Comparison of ENCODE assay signal across 9 cellular contexts in genomic region chr2:190637331-190637734, GRCh38. TPM values are rescaled to one million over a fixed set of nuclear protein-coding genes. Genes with fewer than 3 reads are reported as not detected.
A peak's percentile ranks its signal among the peaks of the same experiment; 100 is the strongest.
DNase-seq lines count a peak whose midpoint lies in the region; ATAC-seq, FAIRE-seq and TF ChIP-seq lines count a peak whose summit lies in the region.
"Had no signal": no experiment of that assay in that cellular context is flagged by ENCODE, and none has a peak within 500 bp of the region (broad histone marks: within the 10 kb centered on the region; RNA-seq: fewer than 3 reads in every experiment).

No MANE protein-coding gene starts in this region.

- no peak for FAIRE-seq in HepG2 (lab: Jason Lieb, UNC)

- no peaks in the 10 kb centered on the region for H3K36me3 Mint-ChIP-seq in dendritic cell treated with granulocyte-macrophage colony-stimulating factor and Interleukin-4, amounts not matched to agents 40 ng/mL and 50 ng/mL, for 4 days (ENCODE audit: low read depth)
- H3K36me3 Mint-ChIP-seq: CD4-positive, alpha-beta memory T cell had no signal

- 25% methylated on average over 1 of the region's 1 CpG for WGBS in HepG2 (ENCODE audit: low lambda C conversion rate)
- 54% methylated on average over 1 of the region's 1 CpG for WGBS in right lobe of liver (ENCODE audit: insufficient coverage, low coverage, low lambda C conversion rate, missing lambda C conversion rate)

- H3K27me3 ChIP-seq in HepG2 (ENCODE audit: control insufficient read depth in 1 of 2, insufficient read depth in 2 of 2, low read length in 2 of 2) (no peaks in the 10 kb centered on the region), right lobe of liver (no peaks in the 10 kb centered on the region)

- intact Hi-C loops in HepG2 (cut with micrococcal nuclease; ENCODE audit: unreplicated experiment) (no loop called here), right lobe of liver (cut with DNase I) (no loop called here)
- intact Hi-C loops in dendritic cell treated with granulocyte-macrophage colony-stimulating factor and Interleukin-4, amounts not matched to agents 40 ng/mL and 50 ng/mL, for 4 days (cut with micrococcal nuclease) = no loop called here

- TF ChIP-seq EP300 in HepG2 (IDR thresholded peaks at IDR 0.05; ENCODE audit: low read depth in 2 of 2, low read length in 2 of 2) = no peak
- TF ChIP-seq EP300 in HepG2 (CRISPR knock-in tag; IDR thresholded peaks at IDR 0.05; ENCODE audit: borderline replicate concordance) = no peak

- H3K4me3 ChIP-seq in HepG2 (replicated peaks in 1 of 3; ENCODE audit: insufficient read depth in 1 of 3, low read depth in 2 of 3, low read length in 3 of 3) (no peak overlapping the region), right lobe of liver (no peak overlapping the region)

- no peaks in the 10 kb centered on the region for H3K79me2 ChIP-seq in HepG2 (ENCODE audit: insufficient read depth, low read length)

- H3K27ac ChIP-seq in HepG2 (ENCODE audit: extremely low read length, insufficient read depth, low read length) (no peak overlapping the region), right lobe of liver (no peak overlapping the region)

- H3K27me3 Mint-ChIP-seq in dendritic cell treated with granulocyte-macrophage colony-stimulating factor and Interleukin-4, amounts not matched to agents 40 ng/mL and 50 ng/mL, for 4 days = no peaks in the 10 kb centered on the region
- H3K27me3 Mint-ChIP-seq: CD4-positive, alpha-beta memory T cell had no signal

- TF ChIP-seq CTCF in HepG2 (CRISPR knock-in tag; IDR thresholded peaks at IDR 0.05) (no peak), right lobe of liver (IDR thresholded peaks at IDR 0.05) (no peak)

- POLR2A ChIA-PET in HepG2 (lab: Yijun Ruan, JAX) = no interaction called here

- peaks cover 27% of the 10 kb centered on the region for H3K4me1 Mint-ChIP-seq in dendritic cell treated with granulocyte-macrophage colony-stimulating factor and Interleukin-4, amounts not matched to agents 40 ng/mL and 50 ng/mL, for 4 days (ENCODE audit: low read depth)

- no peak for DNase-seq in HepG2 (ENCODE audit: low spot score)
- DNase-seq in right lobe of liver = no peak
- DNase-seq in myocyte (ENCODE audit: low read depth) = peak; percentile 6
- DNase-seq in cerebellar nuclear complex (lab: John Stamatoyannopoulos, UW) = no peak
- DNase-seq in HT-29 (ENCODE audit: low spot score) = no peak
- DNase-seq in DMS153 (lab: John Stamatoyannopoulos, UW) = no peak
- DNase-seq: CD4-positive, alpha-beta memory T cell had no signal

- TF ChIP-seq POLR2A in HepG2 (IDR thresholded peaks at IDR 0.05; ENCODE audit: insufficient read depth in 1 of 2, low read depth in 2 of 2, low read length in 2 of 2) (no peak), right lobe of liver (IDR thresholded peaks at IDR 0.05) (no peak)

- peak overlapping the region; percentile 3 for H3K27ac Mint-ChIP-seq in dendritic cell treated with granulocyte-macrophage colony-stimulating factor and Interleukin-4, amounts not matched to agents 40 ng/mL and 50 ng/mL, for 4 days

- H3K4me2 ChIP-seq in HepG2 (ENCODE audit: low read depth, low read length) = no peak overlapping the region

- peak; percentile 40 for ATAC-seq in HepG2
- no peak for ATAC-seq in right lobe of liver
- no peak for ATAC-seq in GM21381 (IDR thresholded peaks at IDR 0.05; ENCODE audit: unreplicated experiment)

- in situ Hi-C loops in HepG2 (cut with HindIII; ENCODE audit: extremely low pct_ligation_motif_present, low pct_unique_long_range_greater_than_20kb) = no loop called here

- H2AFZ ChIP-seq in HepG2 (ENCODE audit: low read length) = no peak overlapping the region

- H4K20me1 ChIP-seq in HepG2 (ENCODE audit: insufficient read depth, low read length) = no peaks in the 10 kb centered on the region

- H3K9ac ChIP-seq in HepG2 (ENCODE audit: insufficient read depth, low read depth, low read length) = no peak overlapping the region

- no peaks in the 10 kb centered on the region for H3K9me3 Mint-ChIP-seq in dendritic cell treated with granulocyte-macrophage colony-stimulating factor and Interleukin-4, amounts not matched to agents 40 ng/mL and 50 ng/mL, for 4 days
- H3K9me3 Mint-ChIP-seq: CD4-positive, alpha-beta memory T cell had no signal

- H3K36me3 ChIP-seq in HepG2 (replicated peaks in 1 of 2; ENCODE audit: control insufficient read depth in 1 of 2, insufficient read depth in 2 of 2, low read length in 2 of 2) (no peaks in the 10 kb centered on the region), right lobe of liver (no peaks in the 10 kb centered on the region)

- H3K9me3 ChIP-seq in HepG2 (ENCODE audit: low read length) (no peaks in the 10 kb centered on the region), right lobe of liver (no peaks in the 10 kb centered on the region)

- H3K4me3 Mint-ChIP-seq in dendritic cell treated with granulocyte-macrophage colony-stimulating factor and Interleukin-4, amounts not matched to agents 40 ng/mL and 50 ng/mL, for 4 days = no peak overlapping the region
- H3K4me3 Mint-ChIP-seq: CD4-positive, alpha-beta memory T cell had no signal

- CTCF ChIA-PET in HepG2 (lab: Yijun Ruan, JAX; ENCODE audit: low intra/inter-chr PET ratio, low total read pairs) = no interaction called here

- H3K4me1 ChIP-seq in HepG2 (ENCODE audit: insufficient read depth, low read length) (peaks cover 18% of the 10 kb centered on the region), right lobe of liver (peaks cover 0 to 3% (median 0%) of the 10 kb centered on the region in 4 donors)

- no peak for TF ChIP-seq RAD21 in HepG2 (CRISPR knock-in tag; IDR thresholded peaks at IDR 0.05)

- BruUV-seq in HepG2 (replicated peaks; lab: Mats Ljungman, UMichigan) = no TSS peak

TF ChIP-seq in HepG2, 621 proteins besides CTCF, POLR2A, EP300 and RAD21 (continues in another document):
- no peak for TF ChIP-seq NFKBIZ (CRISPR knock-in tag; IDR thresholded peaks at IDR 0.05)
- TF ChIP-seq ZNF234 (CRISPR knock-in tag; conservative IDR thresholded peaks at IDR 0.05) = no peak
- TF ChIP-seq PHF8 (CRISPR knock-in tag; IDR thresholded peaks at IDR 0.05) = no peak
- no peak for TF ChIP-seq PRPF4 (IDR thresholded peaks at IDR 0.05; ENCODE audit: low read depth, low read length, poor library complexity, severe bottlenecking)
- TF ChIP-seq, protein P1, sequence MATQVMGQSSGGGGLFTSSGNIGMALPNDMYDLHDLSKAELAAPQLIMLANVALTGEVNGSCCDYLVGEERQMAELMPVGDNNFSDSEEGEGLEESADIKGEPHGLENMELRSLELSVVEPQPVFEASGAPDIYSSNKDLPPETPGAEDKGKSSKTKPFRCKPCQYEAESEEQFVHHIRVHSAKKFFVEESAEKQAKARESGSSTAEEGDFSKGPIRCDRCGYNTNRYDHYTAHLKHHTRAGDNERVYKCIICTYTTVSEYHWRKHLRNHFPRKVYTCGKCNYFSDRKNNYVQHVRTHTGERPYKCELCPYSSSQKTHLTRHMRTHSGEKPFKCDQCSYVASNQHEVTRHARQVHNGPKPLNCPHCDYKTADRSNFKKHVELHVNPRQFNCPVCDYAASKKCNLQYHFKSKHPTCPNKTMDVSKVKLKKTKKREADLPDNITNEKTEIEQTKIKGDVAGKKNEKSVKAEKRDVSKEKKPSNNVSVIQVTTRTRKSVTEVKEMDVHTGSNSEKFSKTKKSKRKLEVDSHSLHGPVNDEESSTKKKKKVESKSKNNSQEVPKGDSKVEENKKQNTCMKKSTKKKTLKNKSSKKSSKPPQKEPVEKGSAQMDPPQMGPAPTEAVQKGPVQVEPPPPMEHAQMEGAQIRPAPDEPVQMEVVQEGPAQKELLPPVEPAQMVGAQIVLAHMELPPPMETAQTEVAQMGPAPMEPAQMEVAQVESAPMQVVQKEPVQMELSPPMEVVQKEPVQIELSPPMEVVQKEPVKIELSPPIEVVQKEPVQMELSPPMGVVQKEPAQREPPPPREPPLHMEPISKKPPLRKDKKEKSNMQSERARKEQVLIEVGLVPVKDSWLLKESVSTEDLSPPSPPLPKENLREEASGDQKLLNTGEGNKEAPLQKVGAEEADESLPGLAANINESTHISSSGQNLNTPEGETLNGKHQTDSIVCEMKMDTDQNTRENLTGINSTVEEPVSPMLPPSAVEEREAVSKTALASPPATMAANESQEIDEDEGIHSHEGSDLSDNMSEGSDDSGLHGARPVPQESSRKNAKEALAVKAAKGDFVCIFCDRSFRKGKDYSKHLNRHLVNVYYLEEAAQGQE (IDR thresholded peaks at IDR 0.05; ENCODE audit: borderline replicate concordance in 1 of 2, low read depth in 1 of 2, low read length in 2 of 2) = no peak
- TF ChIP-seq MATR3 (CRISPR knock-in tag; IDR thresholded peaks at IDR 0.05) = no peak

RNA-seq across cellular contexts. Expression of gene NAB1, which starts 11.6 kb away (rescaled TPM):
- total RNA-seq in HepG2 (2016; rRNA removed; fragmentation: Illumina TruSeq; extraction: Trizol) = 46.0 and 51.2 TPM in 2 replicates
- total RNA-seq in HepG2 (2016; cell fraction: cytosol; rRNA removed; fragmentation: Illumina TruSeq; extraction: Trizol; ENCODE audit: low read depth) = 139 and 176 TPM in 2 replicates
- 49.6 and 52.0 TPM in 2 replicates for total RNA-seq in HepG2 (2016; cell fraction: insoluble cytoplasmic fraction; rRNA removed; fragmentation: Illumina TruSeq; extraction: Trizol)
- 123 and 139 TPM in 2 replicates for total RNA-seq in HepG2 (2016; cell fraction: membrane; rRNA removed; fragmentation: Illumina TruSeq; extraction: Trizol)
- 44.1 and 50.2 TPM in 2 replicates for total RNA-seq in HepG2 (2016; cell fraction: nucleus; rRNA removed; fragmentation: Illumina TruSeq; extraction: Trizol)
- 19.6 and 24.5 TPM in 2 replicates for polyA plus RNA-seq in HepG2 (2011; rRNA removed)
- polyA plus RNA-seq in HepG2 (2011; cell fraction: cytosol; rRNA removed) = 9.0 and 11.6 TPM in 2 replicates
- polyA plus RNA-seq in HepG2 (2011; cell fraction: nucleus; rRNA removed) = 38.8 and 42.4 TPM in 2 replicates
- polyA plus RNA-seq in HepG2 (2012) = 23.4 and 23.6 TPM in 2 replicates
- polyA plus RNA-seq in HepG2 (2016; cell fraction: cytosol; fragmentation: Illumina TruSeq; extraction: Trizol; ENCODE audit: low read depth) = 7.2 and 7.4 TPM in 2 replicates
- polyA plus RNA-seq in HepG2 (2016; cell fraction: insoluble cytoplasmic fraction; fragmentation: Illumina TruSeq; extraction: Trizol; ENCODE audit: low read depth) = 43.9 and 45.3 TPM in 2 replicates
- 24.2 and 27.5 TPM in 2 replicates for polyA plus RNA-seq in HepG2 (2016; cell fraction: membrane; fragmentation: Illumina TruSeq; extraction: Trizol; ENCODE audit: low read depth)
- polyA plus RNA-seq in HepG2 (2016; cell fraction: nucleus; fragmentation: Illumina TruSeq; extraction: Trizol; ENCODE audit: insufficient read depth, low read depth) = 72.5 and 83.7 TPM in 2 replicates
- polyA minus RNA-seq in HepG2 (2011; rRNA and poly(A)+ RNA removed; ENCODE audit: low replicate concordance) = 18.6 and 50.1 TPM in 2 replicates
- polyA minus RNA-seq in HepG2 (2011; cell fraction: cytosol; rRNA and poly(A)+ RNA removed) = 28.5 and 29.1 TPM in 2 replicates
- 33.7 and 45.5 TPM in 2 replicates for polyA minus RNA-seq in HepG2 (2011; cell fraction: nucleus; rRNA and poly(A)+ RNA removed)
- 10 to 100 TPM; 22.0 to 29.9 (median 23.8) TPM for total RNA-seq in right lobe of liver
- 35.2 and 43.7 TPM in 2 replicates for total RNA-seq in myocyte
- polyA plus RNA-seq in myocyte (2012) = 15.3 TPM
- total RNA-seq in HT-29 (2014; rRNA removed; shearing (Covaris generic)) = 26.7 and 28.6 TPM in 2 replicates
